ENCODE assay signal across 6 cellular contexts in genomic region chr16:9549487-9549886, GRCh38.
"Had no signal": no experiment of that assay in that cellular context is flagged by ENCODE, and none has a peak within 500 bp of the region (broad histone marks: within the 10 kb centered on the region; RNA-seq: fewer than 3 reads in every experiment).

No MANE protein-coding gene starts in this region.

- ATAC-seq: GM23338 had no signal

- H3K4me3 Mint-ChIP-seq: GM23338, H9 had no signal

- H3K9ac ChIP-seq: KMS-11 had no signal

- H3K9me3 Mint-ChIP-seq: GM23338 had no signal

- H3K4me3 ChIP-seq: GM23338 had no signal

- H3K27ac Mint-ChIP-seq: GM23338, H9 had no signal

- H3K4me2 ChIP-seq: GM23338, KMS-11 had no signal

- DNase-seq: H9, HCEC 1CT, IMR-90, KBM-7 had no signal

- H3K27ac ChIP-seq: KMS-11 had no signal
